In genomic region chr10:30118590-30118989, GRCh38 we compare ENCODE assay signal across 3 cellular contexts.
TF ChIP-seq lines count a peak whose summit lies in the region.

No MANE protein-coding gene starts in this region.

TF ChIP-seq in HepG2, 621 proteins besides CTCF, POLR2A, EP300 and RAD21:
- no peak for TF ChIP-seq CREB1 (IDR thresholded peaks at IDR 0.05)
- TF ChIP-seq CREB1 (CRISPR knock-in tag; IDR thresholded peaks at IDR 0.05), result no peak
- no peak for TF ChIP-seq NCOR1 (IDR thresholded peaks at IDR 0.05; ENCODE audit: borderline replicate concordance, low read length)
- TF ChIP-seq SCMH1 (CRISPR knock-in tag; IDR thresholded peaks at IDR 0.05; ENCODE audit: borderline replicate concordance), result no peak
- TF ChIP-seq STAT5B (CRISPR knock-in tag; IDR thresholded peaks at IDR 0.05), result no peak
- no peak for TF ChIP-seq HIC2 (CRISPR knock-in tag; IDR thresholded peaks at IDR 0.05; ENCODE audit: low read depth)

TF ChIP-seq in HCT116, 20 proteins besides CTCF, POLR2A, EP300 and RAD21:
- TF ChIP-seq MAX (IDR thresholded peaks at IDR 0.05) (no peak), ZNF274 (IDR thresholded peaks at IDR 0.05; ENCODE audit: low read depth, low read length) (no peak), REST (IDR thresholded peaks at IDR 0.05; ENCODE audit: low read depth) (no peak), JUND (IDR thresholded peaks at IDR 0.05) (no peak), ZFX (IDR thresholded peaks at IDR 0.05) (no peak), TCF7L2 (IDR thresholded peaks at IDR 0.05; ENCODE audit: borderline replicate concordance, extremely low read depth, insufficient read depth, insufficient read length) (no peak), SIN3A (IDR thresholded peaks at IDR 0.05; ENCODE audit: low read depth) (no peak), SP1 (IDR thresholded peaks at IDR 0.05; ENCODE audit: low read depth) (no peak), POLR2AphosphoS5 (IDR thresholded peaks at IDR 0.05; ENCODE audit: low read depth, low read length) (no peak), ATF3 (IDR thresholded peaks at IDR 0.05) (no peak), CEBPB (IDR thresholded peaks at IDR 0.05; ENCODE audit: low read depth) (no peak)
TF ChIP-seq in HCT116: peak in this region for 0.

TF ChIP-seq in K562, 482 proteins besides CTCF, POLR2A, EP300 and RAD21:
- TF ChIP-seq KLF16 (IDR thresholded peaks at IDR 0.05), result no peak
- no peak for TF ChIP-seq DDX20 (tag; IDR thresholded peaks at IDR 0.05; ENCODE audit: low read depth)
- TF ChIP-seq CEBPG (CRISPR knock-in tag; IDR thresholded peaks at IDR 0.05), result no peak
- no peak for TF ChIP-seq CEBPG (tag; conservative IDR thresholded peaks at IDR 0.05 in 1 of 2, IDR thresholded peaks at IDR 0.05 in 1 of 2)
- no peak for TF ChIP-seq ZC3H11A (IDR thresholded peaks at IDR 0.05; ENCODE audit: low read depth, low read length)
- TF ChIP-seq XRCC5 (IDR thresholded peaks at IDR 0.05; ENCODE audit: low read depth, low read length), result no peak
- no peak for TF ChIP-seq ZBTB43 (CRISPR knock-in tag; IDR thresholded peaks at IDR 0.05)
- no peak for TF ChIP-seq ZFX (CRISPR knock-in tag; IDR thresholded peaks at IDR 0.05)
- no peak for TF ChIP-seq GABPB1 (CRISPR knock-in tag; IDR thresholded peaks at IDR 0.05)
- TF ChIP-seq CCNT2 (IDR thresholded peaks at IDR 0.05; ENCODE audit: borderline replicate concordance, extremely low read depth, insufficient read length, low read depth, low read length), result no peak
- TF ChIP-seq HIVEP1 (CRISPR knock-in tag; IDR thresholded peaks at IDR 0.05), result no peak
- TF ChIP-seq SP1 (CRISPR knock-in tag; IDR thresholded peaks at IDR 0.05), result no peak
- no peak for TF ChIP-seq MEF2D (tag; conservative IDR thresholded peaks at IDR 0.05; ENCODE audit: low read depth)
- no peak for TF ChIP-seq ZNF239 (CRISPR knock-in tag; IDR thresholded peaks at IDR 0.05)
- TF ChIP-seq ZNF324 (CRISPR knock-in tag; IDR thresholded peaks at IDR 0.05), result no peak
